Comparison of ENCODE assay signal across 8 cellular contexts in the genomic region with DNA sequence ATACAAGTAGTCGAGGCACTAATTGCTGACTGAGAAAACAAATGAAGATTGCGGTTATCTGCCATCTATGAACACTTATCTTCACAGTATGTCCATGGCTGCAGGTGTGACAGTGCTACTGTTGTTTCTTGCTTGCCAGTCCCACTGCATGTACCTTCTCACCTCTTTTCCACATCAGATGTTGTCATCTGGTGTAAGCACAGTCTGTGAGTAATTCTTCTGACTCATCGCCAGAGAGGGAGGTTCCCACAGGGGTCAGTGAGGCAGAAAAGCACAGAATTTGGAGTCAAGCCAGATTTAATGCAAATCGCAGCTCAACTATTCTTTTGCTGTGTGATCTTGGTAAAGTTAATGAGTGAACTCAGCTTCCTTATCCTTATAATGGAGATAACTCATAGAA.
A peak's percentile ranks its signal among the peaks of the same experiment; 100 is the strongest.
DNase-seq lines count a peak whose midpoint lies in the region; ATAC-seq, FAIRE-seq and TF ChIP-seq lines count a peak whose summit lies in the region.

No MANE protein-coding gene starts in this region.

- intact Hi-C loops in IMR-90 (cut with micrococcal nuclease) (no loop called here), GM12878 (cut with micrococcal nuclease; ENCODE audit: unreplicated experiment) (loop anchor here (10.0 kb wide), 1 partner anchor 571 kb away; no protein-coding TSS in a partner anchor)

- TF ChIP-seq RAD21 in IMR-90 (IDR thresholded peaks at IDR 0.05; ENCODE audit: low read length) (no peak), GM12878 (IDR thresholded peaks at IDR 0.05; ENCODE audit: insufficient read depth, low read depth, low read length) (no peak)

- no peak overlapping the region for H3K4ac ChIP-seq in IMR-90 (ENCODE audit: low read depth, low read length)

- H3K9me1 ChIP-seq in IMR-90 (ENCODE audit: insufficient read depth, low read length) = no peaks in the 10 kb centered on the region

- TF ChIP-seq CTCF in IMR-90 (conservative IDR thresholded peaks at IDR 0.05; ENCODE audit: low read depth, low read length) (no peak), GM12878 (IDR thresholded peaks at IDR 0.05 in 2 of 3, conservative IDR thresholded peaks at IDR 0.05 in 1 of 3; ENCODE audit: control insufficient read depth in 2 of 3, extremely low read depth in 1 of 3, insufficient read depth in 1 of 3, low read depth in 3 of 3, low read length in 3 of 3) (no peak)

- POLR2A ChIA-PET in IMR-90 (lab: Charles Lee; ENCODE audit: unreplicated experiment) (no interaction called here), GM12878 (lab: Charles Lee) (no interaction called here)

- SMC1A ChIA-PET in GM12878 (lab: Charles Lee; ENCODE audit: uncharacterized antibody, unreplicated experiment) = interaction anchor here (0.8 to 1.3 kb wide), 2 partner anchors 185 to 530 kb away, joined by 3 to 4 read pairs; no protein-coding TSS in a partner anchor

- H2BK15ac ChIP-seq in IMR-90 (ENCODE audit: low read depth, low read length) = no peak overlapping the region

- 44 to 45% methylated on average over 4 of the region's 4 CpGs for WGBS in GM23248 (ENCODE audit: low coverage in 1 of 2, low lambda C conversion rate in 2 of 2, missing lambda C conversion rate in 2 of 2), 2 experiments
- WGBS in IMR-90 (ENCODE audit: extremely low coverage in 2 of 2, insufficient read length in 1 of 2), 2 experiments = no CpG with 5 or more reads among the region's 4 CpGs
- WGBS in GM12878 (ENCODE audit: insufficient coverage, insufficient replicate concordance, low lambda C conversion rate, missing lambda C conversion rate) = 8% methylated on average over 4 of the region's 4 CpGs

- H2BK120ac ChIP-seq in IMR-90 (ENCODE audit: low read depth, low read length) = no peak overlapping the region

- no peak overlapping the region for H4K91ac ChIP-seq in IMR-90 (ENCODE audit: insufficient read depth, low read depth, low read length)

- RAD21 ChIA-PET in GM12878 (lab: Charles Lee; ENCODE audit: unreplicated experiment) = no interaction called here

- H3K9me3 ChIP-seq in GM23248 (ENCODE audit: low read depth) = no peaks in the 10 kb centered on the region
- H3K9me3 ChIP-seq in IMR-90 (ENCODE audit: control insufficient read depth, insufficient read depth, low read length) = no peaks in the 10 kb centered on the region
- H3K9me3 ChIP-seq in GM12878 (replicated peaks; ENCODE audit: control insufficient read depth, insufficient read depth, low read length) = no peaks in the 10 kb centered on the region

- H3K18ac ChIP-seq in IMR-90 (ENCODE audit: low read depth, low read length) = no peak overlapping the region

- H2AFZ ChIP-seq in GM23248 = no peak overlapping the region
- H2AFZ ChIP-seq in IMR-90 (replicated peaks; ENCODE audit: low read length, poor library complexity) = peak overlapping the region; percentile 45
- no peak overlapping the region for H2AFZ ChIP-seq in GM12878 (ENCODE audit: control insufficient read depth, low read depth, low read length)

- DNase-seq in activated naive CD4-positive, alpha-beta T cell treated with Interleukin-2 at 50 U/mL for 16 hours = peak; percentile 1
- no peak for DNase-seq in activated naive CD4-positive, alpha-beta T cell treated with anti-CD3 and anti-CD28 coated beads, Interleukin-2, amount 50 U/mL, for 16 hours
- DNase-seq in GM23248 (peak; percentile 80), IMR-90 (peak; percentile 91), GM12878 (ENCODE audit: low read depth, low spot score) (peak; percentile 70), retina (peak; percentile 5), NCI-H187 (lab: John Stamatoyannopoulos, UW) (no peak), SKM-1 treated with dmso at 0.1 percent for 144 hours (lab: John Stamatoyannopoulos, UW; ENCODE audit: unreplicated experiment) (no peak)

- H3K79me1 ChIP-seq in IMR-90 (ENCODE audit: low read depth in 1 of 2, low read length in 2 of 2) = no peaks in the 10 kb centered on the region

- TF ChIP-seq POLR2A in IMR-90 (IDR thresholded peaks at IDR 0.05; ENCODE audit: low read depth, low read length) = no peak
- no peak for TF ChIP-seq POLR2A in GM12878 (IDR thresholded peaks at IDR 0.05; ENCODE audit: low read depth, low read length)

- no peaks in the 10 kb centered on the region for H3K9me2 ChIP-seq in GM23248 (ENCODE audit: insufficient read depth)

- ATAC-seq in IMR-90 (ENCODE audit: low read depth) (peak; percentile 87), GM12878 (peak; percentile 96)

- H3K14ac ChIP-seq in IMR-90 (replicated peaks; ENCODE audit: low read depth, low read length) = no peak overlapping the region

- FAIRE-seq in GM12878 (lab: Jason Lieb, UNC) = peak; percentile 80

- H3K79me2 ChIP-seq in GM23248 (ENCODE audit: insufficient read depth) (no peaks in the 10 kb centered on the region), GM12878 (ENCODE audit: control insufficient read depth, insufficient read depth, low read length) (no peaks in the 10 kb centered on the region)

- no peak overlapping the region for H2BK5ac ChIP-seq in IMR-90 (ENCODE audit: low read depth, low read length, poor library complexity, severe bottlenecking)

- H3K4me3 ChIP-seq in GM23248 (no peak overlapping the region), IMR-90 (ENCODE audit: insufficient read depth, low read depth, low read length) (no peak overlapping the region), GM12878 (no peak overlapping the region)

- dilution Hi-C loops in IMR-90 (cut with HindIII; ENCODE audit: low sequenced_read_pairs, unreplicated experiment) = no loop called here

- BruUV-seq in IMR-90 (replicated peaks; lab: Mats Ljungman, UMichigan) (no TSS peak), GM12878 (replicated peaks; lab: Mats Ljungman, UMichigan) (no TSS peak)

- H3K36me3 ChIP-seq in GM23248 (ENCODE audit: low read depth) = no peaks in the 10 kb centered on the region
- no peaks in the 10 kb centered on the region for H3K36me3 ChIP-seq in IMR-90 (ENCODE audit: control insufficient read depth, insufficient read depth, low read length)
- no peaks in the 10 kb centered on the region for H3K36me3 ChIP-seq in GM12878 (ENCODE audit: control insufficient read depth in 2 of 2, insufficient read depth in 2 of 2, low read length in 1 of 2)

- H3K56ac ChIP-seq in IMR-90 (ENCODE audit: extremely low read depth, insufficient read depth, low read length) = no peak overlapping the region

- H3K27ac ChIP-seq in GM23248 (no peak overlapping the region), IMR-90 (ENCODE audit: insufficient read depth, low read length) (no peak overlapping the region), GM12878 (ENCODE audit: control insufficient read depth, insufficient read depth) (no peak overlapping the region)

- no peak overlapping the region for H3K4me2 ChIP-seq in GM23248 (ENCODE audit: unreplicated experiment)
- H3K4me2 ChIP-seq in IMR-90 (ENCODE audit: low read depth, low read length) = peak overlapping the region; percentile 24; the same call in 1 of the 2 replicates
- 0 out of 2 replicates have a peak overlapping the region, but pooled peaks have one; percentile 17 for H3K4me2 ChIP-seq in GM12878 (ENCODE audit: control insufficient read depth, insufficient read depth)

- no peak overlapping the region for H4K8ac ChIP-seq in IMR-90 (ENCODE audit: low read depth in 2 of 2, low read length in 2 of 2)

- no peak overlapping the region for H2AK9ac ChIP-seq in IMR-90 (replicated peaks; ENCODE audit: low read depth, low read length, poor library complexity)

- H3K9ac ChIP-seq in GM23248 = no peak overlapping the region
- no peak overlapping the region for H3K9ac ChIP-seq in IMR-90 (ENCODE audit: low read depth, low read length)
- no peak overlapping the region for H3K9ac ChIP-seq in GM12878 (ENCODE audit: control insufficient read depth, insufficient read depth, low read length)

- H3K4me1 ChIP-seq in GM23248 (ENCODE audit: insufficient read depth) (peaks cover 7% of the 10 kb centered on the region; the same call in 1 of the 2 replicates), IMR-90 (ENCODE audit: control insufficient read depth, insufficient read depth, low read length) (peaks cover 2% of the 10 kb centered on the region), GM12878 (ENCODE audit: control insufficient read depth, insufficient read depth, low read length) (peaks cover 12% of the 10 kb centered on the region)

- peak; percentile 31 to 46; a peak in 1 of 4 replicates for TF ChIP-seq EP300 in GM12878 (IDR thresholded peaks at IDR 0.05; ENCODE audit: borderline replicate concordance in 1 of 2, control insufficient read depth in 1 of 2, low read depth in 2 of 2, low read length in 2 of 2)

- no peak overlapping the region for H3K23ac ChIP-seq in IMR-90 (ENCODE audit: low read depth, low read length)

- no peaks in the 10 kb centered on the region; the same call in 1 of the 2 replicates for H3F3A ChIP-seq in GM23248 (ENCODE audit: insufficient read depth)

- H2BK20ac ChIP-seq in IMR-90 (ENCODE audit: low read depth, low read length) = no peak overlapping the region; the same call in 1 of the 2 replicates

- H4K5ac ChIP-seq in IMR-90 (ENCODE audit: low read depth, low read length) = no peak overlapping the region

- CTCF ChIA-PET in IMR-90 (lab: Yijun Ruan, JAX) (no interaction called here), GM12878 (lab: Yijun Ruan, JAX) (interaction anchor here (2.1 kb wide), 1 partner anchor 10 kb away, joined by 5 read pairs; no protein-coding TSS in a partner anchor)

- no peak overlapping the region for H2AK5ac ChIP-seq in IMR-90 (ENCODE audit: low read depth, low read length)

- H4K20me1 ChIP-seq in GM23248 (ENCODE audit: insufficient read depth) (no peaks in the 10 kb centered on the region), IMR-90 (ENCODE audit: insufficient read depth, low read length) (no peaks in the 10 kb centered on the region), GM12878 (ENCODE audit: control insufficient read depth, insufficient read depth) (no peaks in the 10 kb centered on the region)

- H3K27me3 ChIP-seq in GM23248 (replicated peaks; ENCODE audit: insufficient read depth) (no peaks in the 10 kb centered on the region), IMR-90 (ENCODE audit: control insufficient read depth, insufficient read depth, low read length) (no peaks in the 10 kb centered on the region), GM12878 (replicated peaks in 1 of 2; ENCODE audit: control insufficient read depth in 2 of 2, insufficient read depth in 2 of 2, low read length in 1 of 2) (no peaks in the 10 kb centered on the region)

- in situ Hi-C loops in GM23248 (cut with MboI) (no loop called here), IMR-90 (cut with MboI; ENCODE audit: low sequenced_read_pairs) (no loop called here), GM12878 (cut with MboI) (no loop called here)

TF ChIP-seq in IMR-90, 13 proteins besides CTCF, POLR2A, EP300 and RAD21 (continues in another document):
- no peak for TF ChIP-seq NFE2L2 (IDR thresholded peaks at IDR 0.05; ENCODE audit: low read depth, low read length)

TF ChIP-seq in GM12878, 131 proteins besides CTCF, POLR2A, EP300 and RAD21 (continues in another document):
- TF ChIP-seq SMAD1 (IDR thresholded peaks at IDR 0.05; ENCODE audit: low read depth, partially characterized antibody) = peak; percentile 86
- TF ChIP-seq CREB1 (IDR thresholded peaks at IDR 0.05; ENCODE audit: low read depth) = peak; percentile 52; the same call in 1 of the 2 replicates
- TF ChIP-seq MTA2 (IDR thresholded peaks at IDR 0.05; ENCODE audit: low read depth) = peak; percentile 60
- TF ChIP-seq DPF2 (IDR thresholded peaks at IDR 0.05) = 0 out of 2 replicates have a peak, but pooled peaks have one; percentile 31
- peak; percentile 47 for TF ChIP-seq JUNB (IDR thresholded peaks at IDR 0.05)

Comparison
In these comparisons a context has a peak if more than half of its experiments do, and no peak if none do; other contexts are left out.
1. DNase-seq: peak in activated naive CD4-positive, alpha-beta T cell treated with Interleukin-2 at 50 U/mL for 16 hours (single experiment), GM23248 (single experiment), IMR-90 (single experiment), GM12878 (single experiment) and retina (single experiment); none in activated naive CD4-positive, alpha-beta T cell treated with anti-CD3 and anti-CD28 coated beads, Interleukin-2, amount 50 U/mL, for 16 hours (single experiment), NCI-H187 (0 of 2) and SKM-1 treated with dmso at 0.1 percent for 144 hours (single experiment).